Comparison of ENCODE assay signal across 1 cellular context in the genomic region with DNA sequence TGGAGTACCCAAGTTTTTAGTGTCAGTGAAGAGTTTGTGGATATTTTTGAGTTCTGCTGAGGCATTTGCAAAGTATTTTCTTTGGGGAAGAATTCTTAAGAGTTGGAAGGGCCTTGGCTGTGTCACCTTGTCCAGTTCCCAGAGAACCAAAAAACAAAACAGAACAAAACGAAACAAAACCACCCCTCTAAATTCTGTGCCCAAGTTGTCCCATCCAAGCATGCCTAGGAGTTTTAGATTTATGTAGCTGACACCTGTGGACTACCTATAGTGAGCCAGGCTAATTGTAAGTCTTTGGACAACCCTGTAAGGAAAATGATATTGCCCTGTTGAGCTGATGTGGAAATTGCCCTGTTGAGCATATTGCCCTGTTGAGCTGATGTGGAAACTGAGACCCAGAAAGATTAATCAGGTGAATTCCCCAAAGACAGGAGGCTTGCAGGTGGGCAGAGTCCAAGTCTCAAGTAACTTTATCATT.
TF ChIP-seq lines count a peak whose summit lies in the region.

No MANE protein-coding gene starts in this region.

TF ChIP-seq in endothelial cell of umbilical vein, 7 proteins besides CTCF, POLR2A, EP300 and RAD21:
- TF ChIP-seq POLR2AphosphoS5 (IDR thresholded peaks at IDR 0.05; ENCODE audit: insufficient read depth, low read depth, low read length), result no peak
- TF ChIP-seq GATA2 (IDR thresholded peaks at IDR 0.05; ENCODE audit: insufficient read depth, insufficient read length, low read depth, low read length), result no peak
- no peak for TF ChIP-seq FOS (IDR thresholded peaks at IDR 0.05; ENCODE audit: borderline replicate concordance, insufficient read depth, low read length)
- TF ChIP-seq MYC (IDR thresholded peaks at IDR 0.05; ENCODE audit: low read depth, low read length), result no peak
- TF ChIP-seq, protein P1, sequence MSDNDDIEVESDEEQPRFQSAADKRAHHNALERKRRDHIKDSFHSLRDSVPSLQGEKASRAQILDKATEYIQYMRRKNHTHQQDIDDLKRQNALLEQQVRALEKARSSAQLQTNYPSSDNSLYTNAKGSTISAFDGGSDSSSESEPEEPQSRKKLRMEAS (IDR thresholded peaks at IDR 0.05; ENCODE audit: insufficient read depth, insufficient read length), result no peak
- no peak for TF ChIP-seq JUN (IDR thresholded peaks at IDR 0.05; ENCODE audit: borderline replicate concordance, insufficient read depth, insufficient read length, low read depth)
- no peak for TF ChIP-seq EZH2 (IDR thresholded peaks at IDR 0.05; ENCODE audit: borderline replicate concordance, low read depth, low read length, severe bottlenecking)
